ENCODE assay signal across 8 cellular contexts in genomic region chr1:25232027-25232865, GRCh38.
A peak's percentile ranks its signal among the peaks of the same experiment; 100 is the strongest.
DNase-seq lines count a peak whose midpoint lies in the region; ATAC-seq and FAIRE-seq lines count a peak whose summit lies in the region.

Gene SYF2, minus strand, starts transcription at chr1:25232502. Its CDS starts 35 bp downstream, at chr1:25232467.

- no peak within 1 kb of the TSS for H3K27ac Mint-ChIP-seq in central memory CD8-positive, alpha-beta T cell (ENCODE audit: low read depth)

- H3K4me1 Mint-ChIP-seq in central memory CD8-positive, alpha-beta T cell, result peaks cover 22% of the 10 kb centered on the region

- H3K27me3 Mint-ChIP-seq in central memory CD8-positive, alpha-beta T cell, result no peaks in the 10 kb centered on the region

- ATAC-seq in GM19025 (IDR thresholded peaks at IDR 0.05; ENCODE audit: low read depth, unreplicated experiment), result peak; percentile 72
- ATAC-seq in HG03342 (IDR thresholded peaks at IDR 0.05; ENCODE audit: unreplicated experiment), result peak; percentile 69
- peak; percentile 96 for ATAC-seq in central memory CD8-positive, alpha-beta T cell (replicated peaks; ENCODE audit: extremely low read depth, poor library complexity, severe bottlenecking)

- FAIRE-seq in islet of Langerhans (lab: Jason Lieb, UNC), result peak; percentile 88

- no peaks in the 10 kb centered on the region for H3K9me3 Mint-ChIP-seq in central memory CD8-positive, alpha-beta T cell

- H3K4me3 Mint-ChIP-seq in central memory CD8-positive, alpha-beta T cell, result no peak within 1 kb of the TSS

- H3K36me3 Mint-ChIP-seq in central memory CD8-positive, alpha-beta T cell (ENCODE audit: insufficient read depth), result peaks cover 42% of the 10 kb centered on the region

- DNase-seq in AG08395 (ENCODE audit: low spot score) (peak; percentile 96), NCI-H345 treated with DMSO at 0.1 percent for 48 hours (lab: John Stamatoyannopoulos, UW; ENCODE audit: unreplicated experiment) (peak; percentile 87)
- peak; percentile 71 to 90 (median 82) for DNase-seq in activated CD4-positive, CD25-positive, alpha-beta regulatory T cell (lab: John Stamatoyannopoulos, UW)
- DNase-seq in central memory CD8-positive, alpha-beta T cell (ENCODE audit: low spot score in 2 of 2), result peak; percentile 79 to 84
- peak; percentile 83 for DNase-seq in stimulated activated CD4-positive, alpha-beta T cell treated with anti-CD3 and anti-CD28 coated beads, Interleukin-12 subunit alpha, Interleukin-12 subunit beta, amount 100 ng/mL, for 4 hours

Comparison
In these comparisons a context has a peak if more than half of its experiments do, and no peak if none do; other contexts are left out.
1. Peak in every context shown above with its lines: DNase-seq and ATAC-seq.